ENCODE assay signal across 9 cellular contexts in genomic region chr19:44684892-44685847, GRCh38. TPM values are rescaled to one million over a fixed set of nuclear protein-coding genes. Genes with fewer than 3 reads are reported as not detected.
DNase-seq lines count a peak whose midpoint lies in the region; ATAC-seq and TF ChIP-seq lines count a peak whose summit lies in the region.
"Had no signal": no experiment of that assay in that cellular context is flagged by ENCODE, and none has a peak within 500 bp of the region (broad histone marks: within the 10 kb centered on the region; RNA-seq: fewer than 3 reads in every experiment).

No MANE protein-coding gene starts in this region.

- no peaks in the 10 kb centered on the region for H3K27me3 ChIP-seq in BLaER1
- no peaks in the 10 kb centered on the region for H3K27me3 ChIP-seq in colonic mucosa

- no peak overlapping the region for H3K27ac ChIP-seq in BLaER1
- H3K27ac ChIP-seq in colonic mucosa: peak overlapping the region; percentile 50

- intact Hi-C loops in colonic mucosa (cut with DNase I): loop anchor here (5.0 kb wide), 2 partner anchors 37 to 87 kb away; no protein-coding TSS in a partner anchor

- no peak for TF ChIP-seq CTCF in NB4 (IDR thresholded peaks at IDR 0.05; ENCODE audit: low read depth, low read length)
- TF ChIP-seq CTCF in colonic mucosa (IDR thresholded peaks at IDR 0.05): no peak

- no peak for TF ChIP-seq POLR2A in NB4 (IDR thresholded peaks at IDR 0.05; ENCODE audit: extremely low read depth, insufficient read length)

- H3K4me1 ChIP-seq in BLaER1 (peaks cover 28% of the 10 kb centered on the region), colonic mucosa (peaks cover 4% of the 10 kb centered on the region)

- H3K4me3 ChIP-seq in BLaER1 (no peak overlapping the region), NB4 (ENCODE audit: low read depth, low read length) (no peak overlapping the region), colonic mucosa (no peak overlapping the region)

- no peaks in the 10 kb centered on the region for H4K20me1 ChIP-seq in BLaER1

- no peak overlapping the region for H3K9ac ChIP-seq in BLaER1
- no peak overlapping the region for H3K9ac ChIP-seq in colonic mucosa (ENCODE audit: low read depth in 2 of 2, low read length in 2 of 2)

- no peak for ATAC-seq in GM21529 (IDR thresholded peaks at IDR 0.05; ENCODE audit: unreplicated experiment)

- H3K36me3 ChIP-seq in BLaER1: no peaks in the 10 kb centered on the region
- H3K36me3 ChIP-seq in colonic mucosa: no peaks in the 10 kb centered on the region

- DNase-seq in NB4 (ENCODE audit: low read depth) (peak; percentile 43), colonic mucosa (no peak), myocyte (ENCODE audit: low read depth) (peak; percentile 40), NCI-H526 (lab: John Stamatoyannopoulos, UW) (no peak)
- no peak for DNase-seq in activated effector memory CD4-positive, alpha-beta T cell treated with Interleukin-2 at 50 U/mL for 16 hours
- DNase-seq in effector CD8-positive, alpha-beta T cell (lab: John Stamatoyannopoulos, UW): no peak

- H3K4me2 ChIP-seq in BLaER1: peak overlapping the region; percentile 40

- no peaks in the 10 kb centered on the region for H3K9me3 ChIP-seq in BLaER1
- H3K9me3 ChIP-seq in colonic mucosa: no peaks in the 10 kb centered on the region

RNA-seq across cellular contexts. Expression of gene CEACAM16, which starts 13.8 kb away (rescaled TPM):
- total RNA-seq in colonic mucosa (under 1 TPM in 1 of 2 donors, not detected in 1; 0.52 TPM), myocyte (5.0 and 6.1 TPM in 2 replicates)
- 5.7 TPM for polyA plus RNA-seq in myocyte (2012)
- total RNA-seq: temporal lobe had no signal

RNA-seq across cellular contexts. Expression of gene CEACAM19, which starts 13.9 kb away (rescaled TPM):
- 1 to 10 TPM; 5.3 to 6.1 TPM for total RNA-seq in colonic mucosa
- 4.9 and 6.9 TPM in 2 replicates for total RNA-seq in myocyte
- 7.6 TPM for polyA plus RNA-seq in myocyte (2012)

RNA-seq across cellular contexts. Expression of gene PVR, which starts 41.5 kb away (rescaled TPM):
- total RNA-seq in colonic mucosa (10 to 100 TPM; 44.7 to 54.6 TPM), myocyte (327 and 450 TPM in 2 replicates)
- 70.3 TPM for polyA plus RNA-seq in myocyte (2012)

Comparison
In these comparisons a context has a peak if more than half of its experiments do, and no peak if none do; other contexts are left out.
1. DNase-seq: peak in NB4 (single experiment) and myocyte (single experiment); none in colonic mucosa (single experiment), activated effector memory CD4-positive, alpha-beta T cell treated with Interleukin-2 at 50 U/mL for 16 hours (single experiment), effector CD8-positive, alpha-beta T cell (single experiment) and NCI-H526 (0 of 2).